ENCODE assay signal across 8 cellular contexts in genomic region chr17:28570716-28571254, GRCh38. TPM values are rescaled to one million over a fixed set of nuclear protein-coding genes. Genes with fewer than 3 reads are reported as not detected.
DNase-seq lines count a peak whose midpoint lies in the region; ATAC-seq and TF ChIP-seq lines count a peak whose summit lies in the region.

No MANE protein-coding gene starts in this region.

- no peaks in the 10 kb centered on the region for H3K27me3 ChIP-seq in DOHH2 (ENCODE audit: control insufficient read depth, low read length)
- no peaks in the 10 kb centered on the region for H3K27me3 ChIP-seq in WERI-Rb-1 (ENCODE audit: insufficient read depth, low read depth, severe bottlenecking)
- H3K27me3 ChIP-seq in lower lobe of right lung (ENCODE audit: low read depth) = no peaks in the 10 kb centered on the region

- peaks cover 8% of the 10 kb centered on the region; the same call in 1 of the 2 replicates for H4K20me1 ChIP-seq in DOHH2 (ENCODE audit: control insufficient read depth, insufficient read depth, low read depth, low read length)

- H3K4me3 ChIP-seq in DOHH2 (ENCODE audit: low read length) (peak overlapping the region; percentile 84), LNCaP clone FGC (ENCODE audit: low read depth, low read length) (peak overlapping the region; percentile 95), WERI-Rb-1 (ENCODE audit: low read depth, low read length) (peak overlapping the region; percentile 55), lower lobe of right lung (peak overlapping the region; percentile 99)

- peaks cover 32% of the 10 kb centered on the region for H3K79me2 ChIP-seq in DOHH2 (ENCODE audit: control insufficient read depth, low read length)

- peaks cover 54% of the 10 kb centered on the region for H3K4me1 ChIP-seq in DOHH2 (ENCODE audit: control insufficient read depth, low read length)
- H3K4me1 ChIP-seq in lower lobe of right lung = peaks cover 36% of the 10 kb centered on the region

- TF ChIP-seq CTCF in DOHH2 (IDR thresholded peaks at IDR 0.05; ENCODE audit: low read depth, low read length, poor library complexity, severe bottlenecking) = no peak
- TF ChIP-seq CTCF in LNCaP clone FGC (IDR thresholded peaks at IDR 0.05; ENCODE audit: control insufficient read depth, extremely low read depth, insufficient read depth) = no peak
- no peak for TF ChIP-seq CTCF in WERI-Rb-1 (IDR thresholded peaks at IDR 0.05; ENCODE audit: low read depth, low read length)
- TF ChIP-seq CTCF in lower lobe of right lung (IDR thresholded peaks at IDR 0.05) = no peak

- H3K4me2 ChIP-seq in DOHH2 (ENCODE audit: low read length) = peak overlapping the region; percentile 92

- no peaks in the 10 kb centered on the region for H3K9me2 ChIP-seq in DOHH2 (replicated peaks; ENCODE audit: control insufficient read depth, low read length)

- H3K9me3 ChIP-seq in DOHH2 (ENCODE audit: control insufficient read depth, insufficient read depth, low read length) = no peaks in the 10 kb centered on the region
- H3K9me3 ChIP-seq in WERI-Rb-1 (ENCODE audit: severe bottlenecking) = no peaks in the 10 kb centered on the region
- H3K9me3 ChIP-seq in lower lobe of right lung = no peaks in the 10 kb centered on the region

- ATAC-seq in GM21619 (IDR thresholded peaks at IDR 0.05; ENCODE audit: unreplicated experiment) (peak; percentile 20), lower lobe of right lung (peak; percentile 57 to 58)

- intact Hi-C loops in lower lobe of right lung (cut with DNase I) = no loop called here

- H3K36me3 ChIP-seq in DOHH2 (ENCODE audit: control insufficient read depth, low read length) (peaks cover 44% of the 10 kb centered on the region), WERI-Rb-1 (peaks cover 19% of the 10 kb centered on the region; the same call in 1 of the 2 replicates), lower lobe of right lung (peaks cover 5% of the 10 kb centered on the region)

- peaks cover 11% of the 10 kb centered on the region for H3F3A ChIP-seq in DOHH2 (ENCODE audit: control insufficient read depth, insufficient read depth)

- H3K27ac ChIP-seq in DOHH2 (ENCODE audit: low read depth, low read length) (peak overlapping the region; percentile 18; the same call in 1 of the 2 replicates), WERI-Rb-1 (peak overlapping the region; percentile 80), cingulate gyrus (ENCODE audit: low read depth, low read length) (peak overlapping the region; percentile 26), lower lobe of right lung (peak overlapping the region; percentile 85)

- DNase-seq in LNCaP clone FGC (ENCODE audit: low read depth) (no peak), WERI-Rb-1 (peak; percentile 68), lower lobe of right lung (peak; percentile 54), DMS114 treated with DMSO at 0.1 percent for 48 hours (lab: John Stamatoyannopoulos, UW; ENCODE audit: unreplicated experiment) (no peak)
- DNase-seq in stimulated activated naive CD4-positive, alpha-beta T cell treated with Interleukin-2 at 50 U/mL for 16 hours (lab: John Stamatoyannopoulos, UW) = peak; percentile 45

RNA-seq across cellular contexts. Expression of gene PIGS, which starts 0.5 kb away (rescaled TPM):
- 45.3 TPM for total RNA-seq in lower lobe of right lung

RNA-seq across cellular contexts. Expression of gene ALDOC, which starts 5.9 kb away (rescaled TPM):
- total RNA-seq in lower lobe of right lung = 11.6 TPM

RNA-seq across cellular contexts. Expression of gene UNC119, which starts 18.4 kb away (rescaled TPM):
- 27.0 TPM for total RNA-seq in lower lobe of right lung

RNA-seq across cellular contexts. Expression of gene SPAG5, which starts 28.0 kb away (rescaled TPM):
- total RNA-seq in lower lobe of right lung = 4.9 TPM

RNA-seq across cellular contexts. Expression of gene RSKR, which starts 43.2 kb away (rescaled TPM):
- 14.1 TPM for total RNA-seq in lower lobe of right lung

Comparison
In these comparisons a context has a peak if more than half of its experiments do, and no peak if none do; other contexts are left out.
1. H3K27ac ChIP-seq: peak in every context shown above with its lines; median percentile 85 in lower lobe of right lung; 80 in WERI-Rb-1; 26 in cingulate gyrus; 18 in DOHH2.
2. DNase-seq: peak in WERI-Rb-1 (single experiment), lower lobe of right lung (single experiment) and stimulated activated naive CD4-positive, alpha-beta T cell treated with Interleukin-2 at 50 U/mL for 16 hours (single experiment); none in LNCaP clone FGC (single experiment) and DMS114 treated with DMSO at 0.1 percent for 48 hours (single experiment).
3. Peak in every context shown above with its lines, with median percentiles within 50 percentile points of each other: H3K4me3 ChIP-seq.